Comparison of ENCODE assay signal across 14 cellular contexts in genomic region chr13:51825681-51826254, GRCh38. TPM values are rescaled to one million over a fixed set of nuclear protein-coding genes. Genes with fewer than 3 reads are reported as not detected.
A peak's percentile ranks its signal among the peaks of the same experiment; 100 is the strongest.
DNase-seq lines count a peak whose midpoint lies in the region; ATAC-seq and TF ChIP-seq lines count a peak whose summit lies in the region.
"Had no signal": no experiment of that assay in that cellular context is flagged by ENCODE, and none has a peak within 500 bp of the region (broad histone marks: within the 10 kb centered on the region; RNA-seq: fewer than 3 reads in every experiment).

No MANE protein-coding gene starts in this region.

- H3K4me1 Mint-ChIP-seq in activated T-cell treated with anti-CD3 and anti-CD28 coated beads, Interleukin-2, amount 50 U/mL, for 72 hours (ENCODE audit: low read depth), result peaks cover 87% of the 10 kb centered on the region
- H3K4me1 Mint-ChIP-seq in central memory CD8-positive, alpha-beta T cell, result peaks cover 71% of the 10 kb centered on the region
- peaks cover 88% of the 10 kb centered on the region for H3K4me1 Mint-ChIP-seq in stimulated activated naive CD8-positive, alpha-beta T cell treated with anti-CD3 and anti-CD28 coated beads, Interleukin-15, amount 100 ng/mL, for 72 hours

- peak overlapping the region; percentile 22; the same call in 1 of the 2 replicates for H3K4me2 ChIP-seq in MM.1S (ENCODE audit: low read depth, low read length)

- DNase-seq in activated T-cell treated with anti-CD3 and anti-CD28 coated beads, Interleukin-2, amount 50 U/mL, for 72 hours, result no peak
- no peak for DNase-seq in activated T-cell treated with anti-CD3 and anti-CD28 coated beads, Interleukin-2, amount 50 U/mL, for 48 hours
- DNase-seq in MM.1S, result no peak
- no peak for DNase-seq in central memory CD8-positive, alpha-beta T cell (ENCODE audit: low spot score in 2 of 2)
- no peak for DNase-seq in stimulated activated naive CD8-positive, alpha-beta T cell treated with anti-CD3 and anti-CD28 coated beads, Interleukin-15, amount 100 ng/mL, for 72 hours
- DNase-seq in NCI-H510A (lab: John Stamatoyannopoulos, UW), result no peak
- DNase-seq in HCEC 1CT, result no peak

- H3K27ac ChIP-seq in MM.1S (ENCODE audit: low read length), result no peak overlapping the region; the same call in 1 of the 2 replicates
- H3K27ac ChIP-seq: GM23248, ovary had no signal

- no peak overlapping the region for H3K9ac ChIP-seq in MM.1S (ENCODE audit: low read length)
- H3K9ac ChIP-seq: GM23248 had no signal

- no peaks in the 10 kb centered on the region for H3K27me3 Mint-ChIP-seq in activated T-cell treated with anti-CD3 and anti-CD28 coated beads, Interleukin-2, amount 50 U/mL, for 72 hours (ENCODE audit: low read depth)
- no peaks in the 10 kb centered on the region for H3K27me3 Mint-ChIP-seq in central memory CD8-positive, alpha-beta T cell
- H3K27me3 Mint-ChIP-seq in stimulated activated naive CD8-positive, alpha-beta T cell treated with anti-CD3 and anti-CD28 coated beads, Interleukin-15, amount 100 ng/mL, for 72 hours, result no peaks in the 10 kb centered on the region

- peak overlapping the region; percentile 71 to 84 for H3K4me3 Mint-ChIP-seq in activated T-cell treated with anti-CD3 and anti-CD28 coated beads, Interleukin-2, amount 50 U/mL, for 72 hours
- peak overlapping the region; percentile 54 for H3K4me3 Mint-ChIP-seq in central memory CD8-positive, alpha-beta T cell
- peak overlapping the region; percentile 90 to 95 for H3K4me3 Mint-ChIP-seq in stimulated activated naive CD8-positive, alpha-beta T cell treated with anti-CD3 and anti-CD28 coated beads, Interleukin-15, amount 100 ng/mL, for 72 hours

- H4K20me1 ChIP-seq in MM.1S (ENCODE audit: insufficient read depth, low read length), result no peaks in the 10 kb centered on the region

- H3F3A ChIP-seq in MM.1S (ENCODE audit: insufficient read depth, low read length), result no peaks in the 10 kb centered on the region

- H3K36me3 ChIP-seq in MM.1S (replicated peaks; ENCODE audit: insufficient read depth, low read length), result no peaks in the 10 kb centered on the region
- H3K36me3 ChIP-seq: ovary had no signal

- no peaks in the 10 kb centered on the region for H3K9me3 Mint-ChIP-seq in activated T-cell treated with anti-CD3 and anti-CD28 coated beads, Interleukin-2, amount 50 U/mL, for 72 hours
- no peaks in the 10 kb centered on the region for H3K9me3 Mint-ChIP-seq in central memory CD8-positive, alpha-beta T cell
- H3K9me3 Mint-ChIP-seq in stimulated activated naive CD8-positive, alpha-beta T cell treated with anti-CD3 and anti-CD28 coated beads, Interleukin-15, amount 100 ng/mL, for 72 hours, result no peaks in the 10 kb centered on the region

- H3K4me1 ChIP-seq in MM.1S (ENCODE audit: low read length), result peaks cover 15% of the 10 kb centered on the region; the same call in 1 of the 2 replicates

- H2AFZ ChIP-seq in MM.1S (ENCODE audit: low read length), result no peak overlapping the region
- H2AFZ ChIP-seq: GM23248 had no signal

- no peaks in the 10 kb centered on the region for H3K9me2 ChIP-seq in MM.1S (replicated peaks; ENCODE audit: insufficient read depth, low read length)

- no peaks in the 10 kb centered on the region for H3K36me3 Mint-ChIP-seq in activated T-cell treated with anti-CD3 and anti-CD28 coated beads, Interleukin-2, amount 50 U/mL, for 72 hours (ENCODE audit: insufficient read depth in 2 of 2)
- peaks cover 18% of the 10 kb centered on the region for H3K36me3 Mint-ChIP-seq in central memory CD8-positive, alpha-beta T cell (ENCODE audit: insufficient read depth)

- no peaks in the 10 kb centered on the region for H3K9me3 ChIP-seq in MM.1S (replicated peaks; ENCODE audit: insufficient read depth, low read length)
- H3K9me3 ChIP-seq: ovary had no signal

- H3K27ac Mint-ChIP-seq in activated T-cell treated with anti-CD3 and anti-CD28 coated beads, Interleukin-2, amount 50 U/mL, for 72 hours, result peak overlapping the region; percentile 87
- peak overlapping the region; percentile 86 for H3K27ac Mint-ChIP-seq in central memory CD8-positive, alpha-beta T cell (ENCODE audit: low read depth)
- H3K27ac Mint-ChIP-seq in stimulated activated naive CD8-positive, alpha-beta T cell treated with anti-CD3 and anti-CD28 coated beads, Interleukin-15, amount 100 ng/mL, for 72 hours, result peak overlapping the region; percentile 96 to 97

- no peak for ATAC-seq in activated T-cell treated with anti-CD3 and anti-CD28 coated beads, Interleukin-2, amount 50 U/mL, for 72 hours (replicated peaks in 1 of 2)
- ATAC-seq in central memory CD8-positive, alpha-beta T cell (replicated peaks; ENCODE audit: extremely low read depth, poor library complexity, severe bottlenecking), result no peak
- ATAC-seq in stimulated activated naive CD8-positive, alpha-beta T cell treated with anti-CD3 and anti-CD28 coated beads, Interleukin-15, amount 100 ng/mL, for 72 hours, result peak; percentile 26
- ATAC-seq in GM18861 (IDR thresholded peaks at IDR 0.05; ENCODE audit: unreplicated experiment), result no peak

- TF ChIP-seq CTCF in MM.1S (IDR thresholded peaks at IDR 0.05; ENCODE audit: low read length), result no peak

- H3K27me3 ChIP-seq in MM.1S (replicated peaks; ENCODE audit: insufficient read depth, low read length), result no peaks in the 10 kb centered on the region
- H3K27me3 ChIP-seq: ovary had no signal

- H3K79me2 ChIP-seq in MM.1S (ENCODE audit: low read length), result no peaks in the 10 kb centered on the region

- no peak overlapping the region for H3K4me3 ChIP-seq in MM.1S (ENCODE audit: low read length)
- H3K4me3 ChIP-seq: GM23248, ovary had no signal

RNA-seq across cellular contexts. Expression of gene TMEM272, which starts 19.2 kb away (rescaled TPM):
- total RNA-seq in activated T-cell treated with anti-CD3 and anti-CD28 coated beads, Interleukin-2, amount 50 U/mL, for 72 hours, result under 1 TPM; 0.19 to 0.30 TPM
- total RNA-seq: bronchial epithelial cell, GM23248, M059J had no signal

RNA-seq across cellular contexts. Expression of gene DHRS12, which starts 21.8 kb away (rescaled TPM):
- total RNA-seq in activated T-cell treated with anti-CD3 and anti-CD28 coated beads, Interleukin-2, amount 50 U/mL, for 72 hours, result 1 to 10 TPM; 8.0 to 8.5 TPM

RNA-seq across cellular contexts. Expression of gene CCDC70, which starts 36.0 kb away (rescaled TPM):
- under 1 TPM in 1 of 2 donors, not detected in 1; 0.22 TPM for total RNA-seq in activated T-cell treated with anti-CD3 and anti-CD28 coated beads, Interleukin-2, amount 50 U/mL, for 72 hours
- total RNA-seq: bronchial epithelial cell; GM23248; lower leg skin; ovary; T-helper 1 cell treated with Interleukin-12 subunit alpha and Interleukin-12 subunit beta and Interleukin-4 antibody, amounts not matched to agents 30 ng/mL and 1 ng/mL, for 36 hours had no signal
